ENCODE assay signal across 8 cellular contexts in genomic region chr19:16330811-16331690, GRCh38. TPM values are rescaled to one million over a fixed set of nuclear protein-coding genes. Genes with fewer than 3 reads are reported as not detected.
DNase-seq lines count a peak whose midpoint lies in the region; ATAC-seq and TF ChIP-seq lines count a peak whose summit lies in the region.

No MANE protein-coding gene starts in this region.

- H3K27ac ChIP-seq in right atrium auricular region (peak overlapping the region; percentile 74 to 93), upper lobe of right lung (peak overlapping the region; percentile 36)

- peak overlapping the region; percentile 47 for H3K4me3 Mint-ChIP-seq in activated T-helper 1 cell treated with anti-CD3 and anti-CD28 coated beads, Interleukin-12 subunit alpha, Interleukin-12 subunit beta, Interleukin-2, Interleukin-4 antibody, amounts not matched to agents 30 ng/mL and 10 ng/mL and 1 ng/mL, durations not matched to agents 14 hours and 24 hours and 36 hours

- H3K9me3 Mint-ChIP-seq in activated T-helper 1 cell treated with anti-CD3 and anti-CD28 coated beads, Interleukin-12 subunit alpha, Interleukin-12 subunit beta, Interleukin-2, Interleukin-4 antibody, amounts not matched to agents 30 ng/mL and 10 ng/mL and 1 ng/mL, durations not matched to agents 14 hours and 24 hours and 36 hours = no peaks in the 10 kb centered on the region

- no peak for TF ChIP-seq CTCF in right atrium auricular region (IDR thresholded peaks at IDR 0.05)
- TF ChIP-seq CTCF in upper lobe of right lung (IDR thresholded peaks at IDR 0.05) = no peak

- peaks cover 24% of the 10 kb centered on the region for H3K36me3 ChIP-seq in right atrium auricular region
- H3K36me3 ChIP-seq in upper lobe of right lung = peaks cover 15% of the 10 kb centered on the region

- H3K27ac Mint-ChIP-seq in activated T-helper 1 cell treated with anti-CD3 and anti-CD28 coated beads, Interleukin-12 subunit alpha, Interleukin-12 subunit beta, Interleukin-2, Interleukin-4 antibody, amounts not matched to agents 30 ng/mL and 10 ng/mL and 1 ng/mL, durations not matched to agents 14 hours and 24 hours and 36 hours = peak overlapping the region; percentile 79

- H3K27me3 ChIP-seq in right atrium auricular region = no peaks in the 10 kb centered on the region
- no peaks in the 10 kb centered on the region for H3K27me3 ChIP-seq in upper lobe of right lung

- H3K4me1 Mint-ChIP-seq in activated T-helper 1 cell treated with anti-CD3 and anti-CD28 coated beads, Interleukin-12 subunit alpha, Interleukin-12 subunit beta, Interleukin-2, Interleukin-4 antibody, amounts not matched to agents 30 ng/mL and 10 ng/mL and 1 ng/mL, durations not matched to agents 14 hours and 24 hours and 36 hours (ENCODE audit: low read depth) = peaks cover 63% of the 10 kb centered on the region

- peaks cover 9% of the 10 kb centered on the region for H3K27me3 Mint-ChIP-seq in activated T-helper 1 cell treated with anti-CD3 and anti-CD28 coated beads, Interleukin-12 subunit alpha, Interleukin-12 subunit beta, Interleukin-2, Interleukin-4 antibody, amounts not matched to agents 30 ng/mL and 10 ng/mL and 1 ng/mL, durations not matched to agents 14 hours and 24 hours and 36 hours (ENCODE audit: insufficient read depth)

- H3K9me3 ChIP-seq in right atrium auricular region (no peaks in the 10 kb centered on the region), upper lobe of right lung (no peaks in the 10 kb centered on the region)

- ATAC-seq in upper lobe of right lung = no peak

- peaks cover 0 to 40% of the 10 kb centered on the region in 2 donors for H3K4me1 ChIP-seq in right atrium auricular region
- peaks cover 23% of the 10 kb centered on the region for H3K4me1 ChIP-seq in upper lobe of right lung

- DNase-seq in stimulated activated CD4-positive, alpha-beta T cell treated with anti-CD3 and anti-CD28 coated beads, Interleukin-1b, Interleukin-23, amount 100 ng/mL, for 48 hours = peak; percentile 45
- no peak for DNase-seq in stimulated activated CD4-positive, alpha-beta T cell treated with anti-CD3 and anti-CD28 coated beads, Interleukin-12 subunit alpha, Interleukin-12 subunit beta, amount 100 ng/mL, for 4 hours
- DNase-seq in activated T-helper 1 cell treated with anti-CD3 and anti-CD28 coated beads, Interleukin-12 subunit alpha, Interleukin-12 subunit beta, Interleukin-2, Interleukin-4 antibody, amounts not matched to agents 30 ng/mL and 10 ng/mL and 1 ng/mL, durations not matched to agents 14 hours and 24 hours and 36 hours (ENCODE audit: low spot score) = no peak
- DNase-seq in right atrium auricular region (ENCODE audit: low spot score) = no peak
- no peak for DNase-seq in upper lobe of right lung
- no peak for DNase-seq in hypothalamus (lab: John Stamatoyannopoulos, UW)
- no peak for DNase-seq in amniotic stem cell (lab: John Stamatoyannopoulos, UW)
- no peak for DNase-seq in D341Med (ENCODE audit: low spot score)

- intact Hi-C loops in activated T-helper 1 cell treated with anti-CD3 and anti-CD28 coated beads, Interleukin-12 subunit alpha, Interleukin-12 subunit beta, Interleukin-2, Interleukin-4 antibody, amounts not matched to agents 30 ng/mL and 10 ng/mL and 1 ng/mL, durations not matched to agents 14 hours and 24 hours and 36 hours (cut with micrococcal nuclease) = loop anchor here (1.0 kb wide), 5 partner anchors 7 to 494 kb away; no protein-coding TSS in a partner anchor
- intact Hi-C loops in upper lobe of right lung (cut with DNase I) = no loop called here

- H3K36me3 Mint-ChIP-seq in activated T-helper 1 cell treated with anti-CD3 and anti-CD28 coated beads, Interleukin-12 subunit alpha, Interleukin-12 subunit beta, Interleukin-2, Interleukin-4 antibody, amounts not matched to agents 30 ng/mL and 10 ng/mL and 1 ng/mL, durations not matched to agents 14 hours and 24 hours and 36 hours (ENCODE audit: low read depth) = peaks cover 18% of the 10 kb centered on the region

- H3K4me3 ChIP-seq in right atrium auricular region = no peak overlapping the region
- H3K4me3 ChIP-seq in upper lobe of right lung = no peak overlapping the region

RNA-seq across cellular contexts. Expression of gene KLF2, which starts 6.4 kb away (rescaled TPM):
- 5.7 TPM in 2 replicates for total RNA-seq in activated T-helper 1 cell treated with anti-CD3 and anti-CD28 coated beads, Interleukin-12 subunit alpha, Interleukin-12 subunit beta, Interleukin-2, Interleukin-4 antibody, amounts not matched to agents 30 ng/mL and 10 ng/mL and 1 ng/mL, durations not matched to agents 14 hours and 24 hours and 36 hours
- total RNA-seq in right atrium auricular region = 10 to 100 TPM; 40.9 to 82.3 TPM
- 198 TPM for total RNA-seq in upper lobe of right lung
